In genomic region chr12:3446653-3447270, GRCh38 we compare ENCODE assay signal across 30 cellular contexts. TPM values are rescaled to one million over a fixed set of nuclear protein-coding genes. Genes with fewer than 3 reads are reported as not detected.
"Had no signal": no experiment of that assay in that cellular context is flagged by ENCODE, and none has a peak within 500 bp of the region (broad histone marks: within the 10 kb centered on the region; RNA-seq: fewer than 3 reads in every experiment).

No MANE protein-coding gene starts in this region.

- H2AFZ ChIP-seq: hepatocyte had no signal

- H3K36me3 ChIP-seq: esophagus muscularis mucosa, gastroesophageal sphincter, heart left ventricle, left lung, lower lobe of right lung had no signal

- H3K79me2 ChIP-seq: hepatocyte had no signal

- H3K27ac ChIP-seq: coronary artery, dorsolateral prefrontal cortex, esophagus muscularis mucosa, foreskin keratinocyte, gastroesophageal sphincter, heart left ventricle, hepatocyte, left lung, lower lobe of right lung had no signal

- DNase-seq: dermis blood vessel endothelial cell; dorsolateral prefrontal cortex; effector CD8-positive, alpha-beta T cell; effector memory CD8-positive, alpha-beta T cell; foreskin keratinocyte; heart left ventricle; hypothalamus; immature natural killer cell; kidney; kidney glomerular epithelial cell; left lung; left ventricle myocardium superior; lower lobe of right lung; mesenchymal stem cell; midbrain had no signal

- H3K4me2 ChIP-seq: hepatocyte had no signal

- H3K9me3 ChIP-seq: gastroesophageal sphincter, heart left ventricle, left lung, lower lobe of right lung had no signal

- ATAC-seq: effector memory CD8-positive, alpha-beta T cell; foreskin keratinocyte; gastroesophageal sphincter; heart left ventricle; left lung; left ventricle myocardium superior; lower lobe of right lung had no signal

- H3K27me3 ChIP-seq: dorsolateral prefrontal cortex, esophagus muscularis mucosa, foreskin keratinocyte, hepatocyte had no signal

- FAIRE-seq: colon, endothelial cell of umbilical vein, frontal cortex, kidney had no signal

- H3K4me3 ChIP-seq: coronary artery, dorsolateral prefrontal cortex, esophagus muscularis mucosa, gastroesophageal sphincter, heart left ventricle, hepatocyte, left lung, lower lobe of right lung had no signal

- H3K4me1 ChIP-seq: esophagus muscularis mucosa, foreskin keratinocyte, gastroesophageal sphincter, heart left ventricle, left lung, lower lobe of right lung had no signal

RNA-seq across cellular contexts. Expression of gene PRMT8, which starts 44.2 kb away (rescaled TPM):
- total RNA-seq: dermis blood vessel endothelial cell, endothelial cell of umbilical vein, epithelial cell of proximal tubule, esophagus muscularis mucosa, fibroblast of lung, fibroblast of villous mesenchyme, foreskin keratinocyte, heart left ventricle, hepatocyte, kidney, left ventricle myocardium superior, lower leg skin, lung microvascular endothelial cell, mononuclear cell, mucosa of gallbladder had no signal
- polyA plus RNA-seq: endothelial cell of umbilical vein, esophagus, fibroblast of lung, foreskin keratinocyte, heart left ventricle, hepatocyte, immature natural killer cell had no signal
